In genomic region chr15:81484076-81484475, GRCh38 we compare ENCODE assay signal across 14 cellular contexts.
DNase-seq lines count a peak whose midpoint lies in the region; ATAC-seq and TF ChIP-seq lines count a peak whose summit lies in the region.
"Had no signal": no experiment of that assay in that cellular context is flagged by ENCODE, and none has a peak within 500 bp of the region (broad histone marks: within the 10 kb centered on the region; RNA-seq: fewer than 3 reads in every experiment).

No MANE protein-coding gene starts in this region.

- peak overlapping the region; percentile 39 for H3K27ac Mint-ChIP-seq in neural crest cell (ENCODE audit: unreplicated experiment)
- H3K27ac Mint-ChIP-seq: CD14-positive monocyte; CD8-positive, alpha-beta T cell had no signal

- H3K4me1 Mint-ChIP-seq in neural crest cell = peaks cover 10% of the 10 kb centered on the region
- H3K4me1 Mint-ChIP-seq: CD14-positive monocyte had no signal

- ATAC-seq in HG02884 (IDR thresholded peaks at IDR 0.05; ENCODE audit: unreplicated experiment) (no peak), HG02970 (IDR thresholded peaks at IDR 0.05; ENCODE audit: low FRiP score, unreplicated experiment) (no peak)
- ATAC-seq: CD8-positive, alpha-beta T cell; GM12878; HCT116 had no signal

- no peak for TF ChIP-seq CTCF in neural crest cell (conservative IDR thresholded peaks at IDR 0.05)

- no peaks in the 10 kb centered on the region for H3K36me3 Mint-ChIP-seq in neural crest cell (ENCODE audit: low read depth)
- H3K36me3 Mint-ChIP-seq: CD14-positive monocyte; CD8-positive, alpha-beta T cell had no signal

- H3K4me3 Mint-ChIP-seq in neural crest cell = no peak overlapping the region
- H3K4me3 Mint-ChIP-seq: CD14-positive monocyte; CD8-positive, alpha-beta T cell had no signal

- no peaks in the 10 kb centered on the region for H3K27me3 Mint-ChIP-seq in neural crest cell (ENCODE audit: low read depth)

- H3K9me3 Mint-ChIP-seq in neural crest cell = peaks cover 3% of the 10 kb centered on the region
- H3K9me3 Mint-ChIP-seq: CD8-positive, alpha-beta T cell had no signal

- peak; percentile 52 for DNase-seq in DMS 273 (lab: John Stamatoyannopoulos, UW; ENCODE audit: unreplicated experiment)
- no peak for DNase-seq in DMS 273 treated with DMSO at 0.1 percent for 48 hours (lab: John Stamatoyannopoulos, UW)
- DNase-seq in NCI-H446 treated with DMSO at 0.1 percent for 48 hours (lab: John Stamatoyannopoulos, UW) = peak; percentile 69
- peak; percentile 48 to 77 for DNase-seq in cerebellar nuclear complex (lab: John Stamatoyannopoulos, UW)
- DNase-seq in neural crest cell (ENCODE audit: low read depth, low spot score) = no peak
- DNase-seq in stimulated activated CD4-positive, alpha-beta T cell treated with anti-CD3 and anti-CD28 coated beads, Interleukin-12 subunit alpha, Interleukin-12 subunit beta, amount 100 ng/mL, for 4 hours = no peak
- DNase-seq: CD8-positive, alpha-beta T cell; COR-L47; GM23248 had no signal

Comparison
In these comparisons a context has a peak if more than half of its experiments do, and no peak if none do; other contexts are left out.
1. DNase-seq: peak in DMS 273 (single experiment), NCI-H446 treated with DMSO at 0.1 percent for 48 hours (single experiment) and cerebellar nuclear complex (2 of 2); none in DMS 273 treated with DMSO at 0.1 percent for 48 hours (single experiment), neural crest cell (single experiment) and stimulated activated CD4-positive, alpha-beta T cell treated with anti-CD3 and anti-CD28 coated beads, Interleukin-12 subunit alpha, Interleukin-12 subunit beta, amount 100 ng/mL, for 4 hours (single experiment).